In the genomic region with DNA sequence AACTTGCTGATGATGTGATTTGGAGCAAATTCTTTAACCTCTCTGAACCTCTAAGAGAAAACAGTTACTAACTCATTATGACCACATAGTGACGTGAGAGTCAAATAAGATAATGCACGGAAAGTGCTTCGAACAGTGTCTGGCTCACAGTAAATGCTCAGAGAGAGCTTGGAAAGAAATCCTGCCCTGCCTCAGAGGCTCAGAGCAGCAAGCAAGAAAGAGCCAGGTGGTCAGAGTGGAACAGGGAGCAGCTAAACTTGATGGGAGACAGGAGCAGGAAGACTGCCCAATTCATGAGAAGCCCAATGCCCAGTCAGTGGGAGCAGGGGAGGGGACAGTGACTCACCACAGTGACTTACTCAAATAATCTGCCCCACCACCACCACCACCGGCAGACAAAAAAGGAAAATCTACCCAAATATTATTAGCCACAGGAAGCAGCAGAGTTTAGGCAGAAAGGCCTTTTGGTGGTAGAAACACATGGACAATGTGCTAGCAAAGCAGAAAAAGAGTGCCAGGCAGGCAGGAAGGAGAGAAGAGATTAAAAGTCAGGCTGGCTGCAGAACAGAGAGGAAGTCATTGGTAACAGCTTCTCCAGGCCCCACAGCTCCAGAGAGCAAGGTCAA, we compare ENCODE assay signal across 15 cellular contexts. TPM values are rescaled to one million over a fixed set of nuclear protein-coding genes. Genes with fewer than 3 reads are reported as not detected.
DNase-seq lines count a peak whose midpoint lies in the region; ATAC-seq, FAIRE-seq and TF ChIP-seq lines count a peak whose summit lies in the region.
"Had no signal": no experiment of that assay in that cellular context is flagged by ENCODE, and none has a peak within 500 bp of the region (broad histone marks: within the 10 kb centered on the region; RNA-seq: fewer than 3 reads in every experiment).

No MANE protein-coding gene starts in this region.

- no peaks in the 10 kb centered on the region for H3K36me3 Mint-ChIP-seq in CD14-positive monocyte

- TF ChIP-seq CTCF in CD14-positive monocyte (IDR thresholded peaks at IDR 0.05) (no peak), D721Med (IDR thresholded peaks at IDR 0.05; ENCODE audit: insufficient read depth, missing control alignments) (no peak)

- H3K27ac ChIP-seq in KOPT-K1 (ENCODE audit: low read depth, low read length, poor library complexity, severe bottlenecking): peak overlapping the region; percentile 56
- H3K27ac ChIP-seq: VCaP had no signal

- no peak for FAIRE-seq in D721Med (lab: Jason Lieb, UNC)
- FAIRE-seq: GM18507 had no signal

- H3K4me1 Mint-ChIP-seq in CD14-positive monocyte: peaks cover 33% of the 10 kb centered on the region

- peaks cover 2 to 5% (median 4%) of the 10 kb centered on the region in 3 donors for H3K27me3 Mint-ChIP-seq in CD14-positive monocyte (ENCODE audit: low read depth in 3 of 3)

- peak overlapping the region in 1 of 2 donors; percentile 13 for H3K4me3 Mint-ChIP-seq in CD14-positive monocyte
- H3K4me3 Mint-ChIP-seq: nephron progenitor cell had no signal

- H3K9me3 ChIP-seq in KOPT-K1 (ENCODE audit: insufficient read depth, low read length, poor library complexity, severe bottlenecking): no peaks in the 10 kb centered on the region

- no peaks in the 10 kb centered on the region for H3K36me3 ChIP-seq in KOPT-K1 (ENCODE audit: insufficient read depth, low read length)

- no peaks in the 10 kb centered on the region for H3K9me3 Mint-ChIP-seq in CD14-positive monocyte
- H3K9me3 Mint-ChIP-seq: nephron progenitor cell had no signal

- DNase-seq in CD14-positive monocyte (ENCODE audit: low spot score): no peak
- DNase-seq in activated CD8-positive, alpha-beta memory T cell treated with anti-CD3 and anti-CD28 coated beads, Interleukin-2, amount 50 U/mL, for 48 hours: peak; percentile 50
- DNase-seq in medulla oblongata (ENCODE audit: extremely low spot score): peak; percentile 70
- DNase-seq in D721Med (ENCODE audit: insufficient read length, low spot score): no peak
- no peak for DNase-seq in stimulated activated naive CD4-positive, alpha-beta T cell treated with Interleukin-2 at 50 U/mL for 16 hours (lab: John Stamatoyannopoulos, UW)
- DNase-seq in COLO668 (lab: John Stamatoyannopoulos, UW; ENCODE audit: unreplicated experiment): no peak
- DNase-seq: effector CD4-positive, alpha-beta T cell; KBM-7; NCI-H748 treated with DMSO at 0.1 percent for 48 hours; nephron progenitor cell; stimulated activated CD4-positive, alpha-beta T cell treated with anti-CD3 and anti-CD28 coated beads, Interleukin-1b, Interleukin-23, amount 100 ng/mL, for 48 hours had no signal

- intact Hi-C loops in CD14-positive monocyte (cut with micrococcal nuclease): no loop called here

- peak overlapping the region in 6 of 7 donors; percentile 64 to 90 (median 79) for H3K27ac Mint-ChIP-seq in CD14-positive monocyte
- H3K27ac Mint-ChIP-seq: nephron progenitor cell had no signal

- ATAC-seq in HG02588 (IDR thresholded peaks at IDR 0.05; ENCODE audit: unreplicated experiment): no peak

RNA-seq across cellular contexts. Expression of a gene that starts 24.0 kb away (rescaled TPM):
- polyA plus RNA-seq in CD14-positive monocyte: not detected

RNA-seq across cellular contexts. Expression of a gene that starts 30.8 kb away (rescaled TPM):
- polyA plus RNA-seq in CD14-positive monocyte: not detected

Comparison
In these comparisons a context has a peak if more than half of its experiments do, and no peak if none do; other contexts are left out.
1. DNase-seq: peak in activated CD8-positive, alpha-beta memory T cell treated with anti-CD3 and anti-CD28 coated beads, Interleukin-2, amount 50 U/mL, for 48 hours (single experiment) and medulla oblongata (single experiment); none in CD14-positive monocyte (single experiment), D721Med (single experiment), stimulated activated naive CD4-positive, alpha-beta T cell treated with Interleukin-2 at 50 U/mL for 16 hours (single experiment) and COLO668 (single experiment).